In the genomic region with DNA sequence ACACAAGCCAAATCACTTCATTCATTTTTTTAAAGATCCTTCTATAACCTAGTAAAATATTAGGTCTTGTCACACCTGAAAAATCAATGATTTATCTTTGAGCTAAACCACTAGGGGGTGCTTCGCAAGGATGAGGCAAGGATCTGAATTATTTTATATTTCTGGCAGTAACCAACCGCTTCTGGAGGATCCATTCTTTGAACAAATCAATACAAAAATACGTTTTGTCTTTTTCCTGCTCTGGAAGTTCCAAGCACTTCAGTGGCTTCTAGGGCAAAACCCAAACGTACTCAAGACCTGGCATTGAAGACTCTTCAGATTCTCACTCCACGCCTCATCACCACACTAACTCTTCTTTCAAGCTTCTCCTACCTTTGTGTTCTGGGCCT, we compare ENCODE assay signal across 8 cellular contexts. TPM values are rescaled to one million over a fixed set of nuclear protein-coding genes. Genes with fewer than 3 reads are reported as not detected.
DNase-seq lines count a peak whose midpoint lies in the region; ATAC-seq, FAIRE-seq and TF ChIP-seq lines count a peak whose summit lies in the region.

No MANE protein-coding gene starts in this region.

- H3K27ac ChIP-seq in CD8-positive, alpha-beta memory T cell (ENCODE audit: low read depth, low read length), result peak overlapping the region; percentile 95
- H3K27ac ChIP-seq in naive thymus-derived CD4-positive, alpha-beta T cell (ENCODE audit: low read depth, low read length), result peak overlapping the region; percentile 90

- intact Hi-C loops in naive thymus-derived CD4-positive, alpha-beta T cell (cut with micrococcal nuclease), result loop anchor here (1.0 to 5.0 kb wide), 5 partner anchors 89 to 1236 kb away; a partner anchor contains a TSS

- TF ChIP-seq POLR2A in erythroblast (IDR thresholded peaks at IDR 0.05; ENCODE audit: low read length), result no peak

- H3K27me3 Mint-ChIP-seq in CD8-positive, alpha-beta memory T cell, result peaks cover 3 to 4% of the 10 kb centered on the region in 2 donors
- no peaks in the 10 kb centered on the region for H3K27me3 Mint-ChIP-seq in naive thymus-derived CD4-positive, alpha-beta T cell

- H3K4me3 ChIP-seq in CD8-positive, alpha-beta memory T cell (ENCODE audit: low read length), result peak overlapping the region; percentile 86
- peak overlapping the region; percentile 96 for H3K4me3 ChIP-seq in naive thymus-derived CD4-positive, alpha-beta T cell (ENCODE audit: low read length)

- no peaks in the 10 kb centered on the region for H3K9me3 ChIP-seq in CD8-positive, alpha-beta memory T cell (ENCODE audit: low read length)
- H3K9me3 ChIP-seq in naive thymus-derived CD4-positive, alpha-beta T cell (ENCODE audit: control insufficient read depth in 2 of 3, low read length in 3 of 3), result no peaks in the 10 kb centered on the region

- H3K4me1 ChIP-seq in CD8-positive, alpha-beta memory T cell (ENCODE audit: insufficient read depth, low read length), result peaks cover 19% of the 10 kb centered on the region
- peaks cover 11 to 19% of the 10 kb centered on the region in 2 donors for H3K4me1 ChIP-seq in naive thymus-derived CD4-positive, alpha-beta T cell (ENCODE audit: control insufficient read depth in 2 of 2, insufficient read depth in 2 of 2, low read length in 2 of 2)

- peaks cover 29 to 59% (median 58%) of the 10 kb centered on the region in 3 donors for H3K4me1 Mint-ChIP-seq in CD8-positive, alpha-beta memory T cell
- H3K4me1 Mint-ChIP-seq in naive thymus-derived CD4-positive, alpha-beta T cell, result peaks cover 23 to 53% (median 40%) of the 10 kb centered on the region in 7 donors

- POLR2A ChIA-PET in CD8-positive, alpha-beta memory T cell (lab: Charles Lee), result interaction anchor here (1.3 to 7.1 kb wide), 3 partner anchors 14 to 590 kb away, joined by 3 to 115 read pairs (median 3); a partner anchor contains a TSS
- POLR2A ChIA-PET in naive thymus-derived CD4-positive, alpha-beta T cell (lab: Charles Lee), result interaction anchor here (0.6 to 6.4 kb wide), 13 partner anchors 11 to 885 kb away, joined by 3 to 69 read pairs (median 4); a partner anchor contains a TSS

- H3K27ac Mint-ChIP-seq in CD8-positive, alpha-beta memory T cell, result peak overlapping the region; percentile 91 to 99 (median 99)
- peak overlapping the region; percentile 96 to 99 (median 98) for H3K27ac Mint-ChIP-seq in naive thymus-derived CD4-positive, alpha-beta T cell

- no peaks in the 10 kb centered on the region for H3K27me3 ChIP-seq in CD8-positive, alpha-beta memory T cell (ENCODE audit: insufficient read depth, low read length, poor library complexity, severe bottlenecking)
- H3K27me3 ChIP-seq in naive thymus-derived CD4-positive, alpha-beta T cell (ENCODE audit: control insufficient read depth in 2 of 2, insufficient read depth in 2 of 2, low read length in 2 of 2), result no peaks in the 10 kb centered on the region

- DNase-seq in CD8-positive, alpha-beta memory T cell, result peak in 3 of 5 donors; percentile 18 to 46 (median 43)
- DNase-seq in KG1 (lab: John Stamatoyannopoulos, UW), result peak; percentile 53
- DNase-seq in T follicular helper cell (ENCODE audit: low read depth), result peak; percentile 7
- DNase-seq in erythroblast (lab: John Stamatoyannopoulos, UW), result peak; percentile 60 to 73
- DNase-seq in naive thymus-derived CD4-positive, alpha-beta T cell, result peak in 7 of 9 donors; percentile 24 to 64 (median 49)
- no peak for DNase-seq in NCI-H2107 (lab: John Stamatoyannopoulos, UW)
- DNase-seq in frontal cortex (ENCODE audit: low spot score in 2 of 2), result no peak

- H3K9me3 Mint-ChIP-seq in CD8-positive, alpha-beta memory T cell, result no peaks in the 10 kb centered on the region
- H3K9me3 Mint-ChIP-seq in naive thymus-derived CD4-positive, alpha-beta T cell, result no peaks in the 10 kb centered on the region

- peak overlapping the region; percentile 94 to 99 (median 99) for H3K4me3 Mint-ChIP-seq in CD8-positive, alpha-beta memory T cell
- peak overlapping the region; percentile 95 to 100 (median 98) for H3K4me3 Mint-ChIP-seq in naive thymus-derived CD4-positive, alpha-beta T cell

- FAIRE-seq in frontal cortex (lab: Jason Lieb, UNC), result no peak

- CTCF ChIA-PET in CD8-positive, alpha-beta memory T cell (lab: Charles Lee), result interaction anchor here (0.6 to 8.2 kb wide), 15 partner anchors 9 to 851 kb away, joined by 3 to 88 read pairs (median 6); a partner anchor contains a TSS
- CTCF ChIA-PET in naive thymus-derived CD4-positive, alpha-beta T cell (lab: Charles Lee), result interaction anchor here (0.6 to 5.1 kb wide), 16 partner anchors 11 to 1223 kb away, joined by 3 to 50 read pairs (median 4); a partner anchor contains a TSS

- peaks cover 14% of the 10 kb centered on the region for H3K36me3 ChIP-seq in CD8-positive, alpha-beta memory T cell (ENCODE audit: insufficient read depth, low read length)
- peaks cover 4 to 23% (median 7%) of the 10 kb centered on the region in 3 experiments for H3K36me3 ChIP-seq in naive thymus-derived CD4-positive, alpha-beta T cell (ENCODE audit: control insufficient read depth in 2 of 3, insufficient read depth in 3 of 3, low read length in 3 of 3)

- H3K36me3 Mint-ChIP-seq in CD8-positive, alpha-beta memory T cell, result peaks cover 0 to 47% (median 10%) of the 10 kb centered on the region in 3 donors
- peaks cover 4 to 24% (median 8%) of the 10 kb centered on the region in 5 donors for H3K36me3 Mint-ChIP-seq in naive thymus-derived CD4-positive, alpha-beta T cell

- ATAC-seq in GM19328 (IDR thresholded peaks at IDR 0.05; ENCODE audit: unreplicated experiment), result peak; percentile 4
- peak; percentile 37 for ATAC-seq in naive thymus-derived CD4-positive, alpha-beta T cell

RNA-seq across cellular contexts. Expression of a gene that starts 0.5 kb away (rescaled TPM):
- 10 to 100 TPM; 65.2 to 68.8 TPM for total RNA-seq in CD8-positive, alpha-beta memory T cell
- 39.3 TPM for polyA plus RNA-seq in CD8-positive, alpha-beta memory T cell
- total RNA-seq in naive thymus-derived CD4-positive, alpha-beta T cell, result 10 to 100 TPM; 33.5 to 59.2 (median 54.9) TPM
- polyA plus RNA-seq in naive thymus-derived CD4-positive, alpha-beta T cell, result 10 to 100 TPM; 18.4 to 41.7 TPM
- 35.9 TPM for total RNA-seq in frontal cortex

RNA-seq across cellular contexts. Expression of a gene that starts 14.2 kb away (rescaled TPM):
- total RNA-seq in CD8-positive, alpha-beta memory T cell, result 10 to 100 TPM; 14.5 to 14.9 TPM
- 19.6 TPM for polyA plus RNA-seq in CD8-positive, alpha-beta memory T cell
- 1 to 10 TPM; 1.8 to 5.2 (median 3.5) TPM for total RNA-seq in naive thymus-derived CD4-positive, alpha-beta T cell
- 1 to 10 TPM; 1.3 to 3.5 TPM for polyA plus RNA-seq in naive thymus-derived CD4-positive, alpha-beta T cell
- total RNA-seq in frontal cortex, result 4.5 TPM

RNA-seq across cellular contexts. Expression of a gene that starts 38.3 kb away (rescaled TPM):
- total RNA-seq in CD8-positive, alpha-beta memory T cell, result 1 to 10 TPM; 3.0 to 5.7 TPM
- 2.6 TPM for polyA plus RNA-seq in CD8-positive, alpha-beta memory T cell
- total RNA-seq in naive thymus-derived CD4-positive, alpha-beta T cell, result 1 to 10 TPM in 4 of 5 experiments, under 1 TPM in 1; 0.86 to 2.6 (median 1.4) TPM
- under 1 TPM; 0.33 to 0.37 TPM for polyA plus RNA-seq in naive thymus-derived CD4-positive, alpha-beta T cell
- total RNA-seq in frontal cortex, result 31.8 TPM

Comparison
In these comparisons a context has a peak if more than half of its experiments do, and no peak if none do; other contexts are left out.
1. DNase-seq: peak in CD8-positive, alpha-beta memory T cell (3 of 5), KG1 (single experiment), T follicular helper cell (single experiment), erythroblast (2 of 2) and naive thymus-derived CD4-positive, alpha-beta T cell (7 of 9); none in NCI-H2107 (single experiment) and frontal cortex (0 of 2).